Comparison of ENCODE assay signal across 19 cellular contexts in genomic region chr11:130804306-130805077, GRCh38.
"Had no signal": no experiment of that assay in that cellular context is flagged by ENCODE, and none has a peak within 500 bp of the region (broad histone marks: within the 10 kb centered on the region; RNA-seq: fewer than 3 reads in every experiment).

No MANE protein-coding gene starts in this region.

- H3K9me3 Mint-ChIP-seq: activated CD4-positive, alpha-beta memory T cell treated with anti-CD3 and anti-CD28 coated beads for 36 hours; activated naive CD8-positive, alpha-beta T cell treated with anti-CD3 and anti-CD28 coated beads for 36 hours; effector memory CD8-positive, alpha-beta T cell; memory B cell had no signal

- H3K4me3 ChIP-seq: gastroesophageal sphincter, spleen, thoracic aorta, upper lobe of right lung had no signal

- H3K4me1 ChIP-seq: gastroesophageal sphincter, spleen, upper lobe of right lung had no signal

- H3K36me3 ChIP-seq: gastroesophageal sphincter, spleen, thoracic aorta, upper lobe of right lung had no signal

- H3K4me3 Mint-ChIP-seq: activated CD4-positive, alpha-beta memory T cell treated with anti-CD3 and anti-CD28 coated beads for 36 hours; activated naive CD8-positive, alpha-beta T cell treated with anti-CD3 and anti-CD28 coated beads for 36 hours; effector memory CD8-positive, alpha-beta T cell; memory B cell; nephron progenitor cell; T-helper 17 cell had no signal

- H3K27ac Mint-ChIP-seq: activated CD4-positive, alpha-beta memory T cell treated with anti-CD3 and anti-CD28 coated beads for 36 hours; activated naive CD8-positive, alpha-beta T cell treated with anti-CD3 and anti-CD28 coated beads for 36 hours; effector memory CD8-positive, alpha-beta T cell; memory B cell; T-helper 17 cell had no signal

- H3K27me3 Mint-ChIP-seq: activated CD4-positive, alpha-beta memory T cell treated with anti-CD3 and anti-CD28 coated beads for 36 hours; activated naive CD8-positive, alpha-beta T cell treated with anti-CD3 and anti-CD28 coated beads for 36 hours had no signal

- ATAC-seq: effector memory CD8-positive, alpha-beta T cell; gastroesophageal sphincter; left cardiac atrium; T-helper 17 cell; upper lobe of right lung had no signal

- DNase-seq: activated CD4-positive, alpha-beta memory T cell treated with anti-CD3 and anti-CD28 coated beads for 36 hours; activated CD4-positive, alpha-beta T cell treated with anti-CD3 and anti-CD28 coated beads for 48 hours; activated naive CD4-positive, alpha-beta T cell treated with Interleukin-2 at 50 U/mL for 16 hours; activated naive CD8-positive, alpha-beta T cell treated with anti-CD3 and anti-CD28 coated beads for 36 hours; activated T-cell treated with anti-CD3 and anti-CD28 coated beads, Interleukin-2, amount 50 U/mL, for 48 hours; central memory CD4-positive, alpha-beta T cell; effector memory CD8-positive, alpha-beta T cell; hypothalamus; left cardiac atrium; nephron progenitor cell; occipital lobe; spleen; stimulated activated CD4-positive, alpha-beta T cell treated with anti-CD3 and anti-CD28 coated beads, Interleukin-4, amount 100 ng/mL, for 1 hour; stimulated activated naive CD4-positive, alpha-beta T cell treated with Interleukin-2 at 50 U/mL for 16 hours; T-helper 17 cell; upper lobe of right lung had no signal

- H3K27ac ChIP-seq: gastroesophageal sphincter, spleen, thoracic aorta, upper lobe of right lung had no signal

- H3K36me3 Mint-ChIP-seq: activated CD4-positive, alpha-beta memory T cell treated with anti-CD3 and anti-CD28 coated beads for 36 hours; activated naive CD8-positive, alpha-beta T cell treated with anti-CD3 and anti-CD28 coated beads for 36 hours; memory B cell had no signal

- H3K9me3 ChIP-seq: gastroesophageal sphincter, spleen, thoracic aorta, upper lobe of right lung had no signal

- H3K27me3 ChIP-seq: gastroesophageal sphincter, upper lobe of right lung had no signal

- H3K4me1 Mint-ChIP-seq: activated naive CD8-positive, alpha-beta T cell treated with anti-CD3 and anti-CD28 coated beads for 36 hours; memory B cell; T-helper 17 cell had no signal
